ENCODE assay signal across 1 cellular context in genomic region chr14:77338332-77338731, GRCh38.
TF ChIP-seq lines count a peak whose summit lies in the region.

No MANE protein-coding gene starts in this region.

TF ChIP-seq in WTC11, 78 proteins besides CTCF, POLR2A, EP300 and RAD21 (continued from another document):
- TF ChIP-seq NFYB (CRISPR knock-in tag; conservative IDR thresholded peaks at IDR 0.05; ENCODE audit: low read depth) (no peak), JAZF1 (CRISPR knock-in tag; IDR thresholded peaks at IDR 0.05) (no peak), FOXP1 (CRISPR knock-in tag; IDR thresholded peaks at IDR 0.05; ENCODE audit: borderline replicate concordance) (no peak)
